ENCODE assay signal across 17 cellular contexts in the genomic region with DNA sequence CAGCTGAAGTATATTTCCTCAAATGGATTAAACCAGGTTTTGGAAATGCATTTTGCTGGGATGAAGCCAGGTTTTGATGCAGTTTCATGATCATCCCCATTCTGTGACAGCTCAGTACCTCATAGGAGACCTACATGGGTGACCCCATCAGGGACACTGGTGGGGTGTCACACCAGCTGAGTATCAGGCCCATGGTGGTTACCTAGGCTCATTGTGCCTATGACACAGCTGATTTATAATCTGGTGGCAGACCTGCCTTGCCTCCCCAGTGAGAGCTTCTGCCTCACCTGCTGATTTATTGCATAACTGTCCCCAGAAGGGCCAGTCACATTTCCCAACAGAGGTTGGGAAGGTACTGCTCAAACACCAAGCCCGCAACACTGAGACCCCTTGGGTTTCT. TPM values are rescaled to one million over a fixed set of nuclear protein-coding genes. Genes with fewer than 3 reads are reported as not detected.
DNase-seq lines count a peak whose midpoint lies in the region; ATAC-seq and TF ChIP-seq lines count a peak whose summit lies in the region.
"Had no signal": no experiment of that assay in that cellular context is flagged by ENCODE, and none has a peak within 500 bp of the region (broad histone marks: within the 10 kb centered on the region; RNA-seq: fewer than 3 reads in every experiment).

No MANE protein-coding gene starts in this region.

- H3K27ac Mint-ChIP-seq in GM23338: no peak overlapping the region
- peak overlapping the region; percentile 95 for H3K27ac Mint-ChIP-seq in dendritic cell treated with granulocyte-macrophage colony-stimulating factor and Interleukin-4, amounts not matched to agents 40 ng/mL and 50 ng/mL, for 4 days
- no peak overlapping the region for H3K27ac Mint-ChIP-seq in stimulated activated effector memory CD8-positive, alpha-beta T cell treated with anti-CD3 and anti-CD28 coated beads, Interleukin-12 subunit alpha, Interleukin-12 subunit beta, amount 100 ng/mL, for 72 hours
- H3K27ac Mint-ChIP-seq: CD4-positive, alpha-beta memory T cell had no signal

- H3K9me3 ChIP-seq in neutrophil: no peaks in the 10 kb centered on the region
- H3K9me3 ChIP-seq: BE2C had no signal

- H3K27me3 Mint-ChIP-seq in GM23338 (ENCODE audit: insufficient read depth, low read depth, poor library complexity): peaks cover 11% of the 10 kb centered on the region
- no peaks in the 10 kb centered on the region for H3K27me3 Mint-ChIP-seq in dendritic cell treated with granulocyte-macrophage colony-stimulating factor and Interleukin-4, amounts not matched to agents 40 ng/mL and 50 ng/mL, for 4 days
- H3K27me3 Mint-ChIP-seq: CD4-positive, alpha-beta memory T cell had no signal

- H3K4me3 Mint-ChIP-seq in GM23338: no peak overlapping the region
- H3K4me3 Mint-ChIP-seq in dendritic cell treated with granulocyte-macrophage colony-stimulating factor and Interleukin-4, amounts not matched to agents 40 ng/mL and 50 ng/mL, for 4 days: peak overlapping the region; percentile 78
- H3K4me3 Mint-ChIP-seq in stimulated activated effector memory CD8-positive, alpha-beta T cell treated with anti-CD3 and anti-CD28 coated beads, Interleukin-12 subunit alpha, Interleukin-12 subunit beta, amount 100 ng/mL, for 72 hours: no peak overlapping the region
- H3K4me3 Mint-ChIP-seq: CD4-positive, alpha-beta memory T cell; H9 had no signal

- no peak overlapping the region for H3K4me2 ChIP-seq in GM23338

- TF ChIP-seq CTCF in GM23338 (conservative IDR thresholded peaks at IDR 0.05; ENCODE audit: low read depth in 2 of 2) (no peak), neutrophil (IDR thresholded peaks at IDR 0.05) (no peak)

- no peaks in the 10 kb centered on the region for H3K79me2 ChIP-seq in GM23338 (replicated peaks; ENCODE audit: insufficient read depth)

- no peaks in the 10 kb centered on the region; the same call in 2 of the 3 replicates for H3K9me3 Mint-ChIP-seq in GM23338
- H3K9me3 Mint-ChIP-seq in dendritic cell treated with granulocyte-macrophage colony-stimulating factor and Interleukin-4, amounts not matched to agents 40 ng/mL and 50 ng/mL, for 4 days: no peaks in the 10 kb centered on the region
- no peaks in the 10 kb centered on the region for H3K9me3 Mint-ChIP-seq in stimulated activated effector memory CD8-positive, alpha-beta T cell treated with anti-CD3 and anti-CD28 coated beads, Interleukin-12 subunit alpha, Interleukin-12 subunit beta, amount 100 ng/mL, for 72 hours
- H3K9me3 Mint-ChIP-seq: H9 had no signal

- intact Hi-C loops in dendritic cell treated with granulocyte-macrophage colony-stimulating factor and Interleukin-4, amounts not matched to agents 40 ng/mL and 50 ng/mL, for 4 days (cut with micrococcal nuclease): loop anchor here (5.0 kb wide), 1 partner anchor 36 kb away; no protein-coding TSS in a partner anchor

- DNase-seq in GM23338 (ENCODE audit: low spot score) (no peak), DMS153 (lab: John Stamatoyannopoulos, UW) (no peak)
- DNase-seq in activated CD4-positive, alpha-beta T cell treated with anti-CD3 and anti-CD28 coated beads for 48 hours: no peak
- no peak for DNase-seq in stimulated activated effector memory CD8-positive, alpha-beta T cell treated with anti-CD3 and anti-CD28 coated beads, Interleukin-12 subunit alpha, Interleukin-12 subunit beta, amount 100 ng/mL, for 72 hours (ENCODE audit: low spot score in 2 of 2)
- DNase-seq: ACHN; BE2C; CD4-positive, alpha-beta memory T cell; DMS79 treated with DMSO at 0.1 percent for 48 hours; GF-D8; GOT3; H9; IMR-90 had no signal

- H3K4me3 ChIP-seq in GM23338 (no peak overlapping the region), neutrophil (ENCODE audit: low read depth in 1 of 2, low read length in 1 of 2) (peak overlapping the region; percentile 83 to 91)
- H3K4me3 ChIP-seq: K562 had no signal

- H2AFZ ChIP-seq in GM23338: peak overlapping the region; percentile 49; the same call in 1 of the 2 replicates

- H3K36me3 Mint-ChIP-seq in GM23338 (ENCODE audit: low read depth): no peaks in the 10 kb centered on the region
- H3K36me3 Mint-ChIP-seq in dendritic cell treated with granulocyte-macrophage colony-stimulating factor and Interleukin-4, amounts not matched to agents 40 ng/mL and 50 ng/mL, for 4 days (ENCODE audit: low read depth): peaks cover 89% of the 10 kb centered on the region
- H3K36me3 Mint-ChIP-seq in stimulated activated effector memory CD8-positive, alpha-beta T cell treated with anti-CD3 and anti-CD28 coated beads, Interleukin-12 subunit alpha, Interleukin-12 subunit beta, amount 100 ng/mL, for 72 hours: no peaks in the 10 kb centered on the region
- H3K36me3 Mint-ChIP-seq: CD4-positive, alpha-beta memory T cell had no signal

- peaks cover 16% of the 10 kb centered on the region for H3K4me1 ChIP-seq in GM23338 (ENCODE audit: insufficient read depth)
- peaks cover 77 to 96% of the 10 kb centered on the region in 2 experiments for H3K4me1 ChIP-seq in neutrophil (ENCODE audit: control insufficient read depth in 1 of 2, insufficient read depth in 1 of 2, low read depth in 1 of 2, low read length in 1 of 2)
- H3K4me1 ChIP-seq: BE2C had no signal

- H3F3A ChIP-seq in GM23338 (replicated peaks; ENCODE audit: low read depth): no peaks in the 10 kb centered on the region

- no peaks in the 10 kb centered on the region for H3K36me3 ChIP-seq in GM23338 (ENCODE audit: insufficient read depth)
- peaks cover 70% of the 10 kb centered on the region for H3K36me3 ChIP-seq in neutrophil
- H3K36me3 ChIP-seq: BE2C had no signal

- no peaks in the 10 kb centered on the region for H3K9me2 ChIP-seq in GM23338 (ENCODE audit: insufficient read depth)

- H3K27me3 ChIP-seq in GM23338 (ENCODE audit: insufficient read depth): no peaks in the 10 kb centered on the region
- no peaks in the 10 kb centered on the region for H3K27me3 ChIP-seq in neutrophil
- H3K27me3 ChIP-seq: BE2C had no signal

- peaks cover 13% of the 10 kb centered on the region for H3K4me1 Mint-ChIP-seq in GM23338
- H3K4me1 Mint-ChIP-seq in dendritic cell treated with granulocyte-macrophage colony-stimulating factor and Interleukin-4, amounts not matched to agents 40 ng/mL and 50 ng/mL, for 4 days (ENCODE audit: low read depth): peaks cover 55% of the 10 kb centered on the region
- H3K4me1 Mint-ChIP-seq in stimulated activated effector memory CD8-positive, alpha-beta T cell treated with anti-CD3 and anti-CD28 coated beads, Interleukin-12 subunit alpha, Interleukin-12 subunit beta, amount 100 ng/mL, for 72 hours: peaks cover 14% of the 10 kb centered on the region

- no peak for ATAC-seq in GM23338
- ATAC-seq in HG02885 (IDR thresholded peaks at IDR 0.05; ENCODE audit: poor library complexity, unreplicated experiment): no peak
- no peak for ATAC-seq in stimulated activated effector memory CD8-positive, alpha-beta T cell treated with anti-CD3 and anti-CD28 coated beads, Interleukin-12 subunit alpha, Interleukin-12 subunit beta, amount 100 ng/mL, for 72 hours
- ATAC-seq: K562 had no signal

- H3K27ac ChIP-seq in GM23338 (ENCODE audit: low read depth) (no peak overlapping the region; the same call in 1 of the 2 replicates), neutrophil (peak overlapping the region; percentile 100)
- H3K27ac ChIP-seq: C4-2B had no signal

- H4K20me1 ChIP-seq in GM23338 (replicated peaks; ENCODE audit: insufficient read depth): no peaks in the 10 kb centered on the region

TF ChIP-seq in GM23338, 12 proteins besides CTCF, POLR2A, EP300 and RAD21 (continues in another document):
- TF ChIP-seq, protein P1, sequence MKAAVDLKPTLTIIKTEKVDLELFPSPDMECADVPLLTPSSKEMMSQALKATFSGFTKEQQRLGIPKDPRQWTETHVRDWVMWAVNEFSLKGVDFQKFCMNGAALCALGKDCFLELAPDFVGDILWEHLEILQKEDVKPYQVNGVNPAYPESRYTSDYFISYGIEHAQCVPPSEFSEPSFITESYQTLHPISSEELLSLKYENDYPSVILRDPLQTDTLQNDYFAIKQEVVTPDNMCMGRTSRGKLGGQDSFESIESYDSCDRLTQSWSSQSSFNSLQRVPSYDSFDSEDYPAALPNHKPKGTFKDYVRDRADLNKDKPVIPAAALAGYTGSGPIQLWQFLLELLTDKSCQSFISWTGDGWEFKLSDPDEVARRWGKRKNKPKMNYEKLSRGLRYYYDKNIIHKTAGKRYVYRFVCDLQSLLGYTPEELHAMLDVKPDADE (IDR thresholded peaks at IDR 0.05): no peak
- TF ChIP-seq ZNF331 (CRISPR knock-in tag; IDR thresholded peaks at IDR 0.05; ENCODE audit: low read depth): no peak
- TF ChIP-seq, protein P2, sequence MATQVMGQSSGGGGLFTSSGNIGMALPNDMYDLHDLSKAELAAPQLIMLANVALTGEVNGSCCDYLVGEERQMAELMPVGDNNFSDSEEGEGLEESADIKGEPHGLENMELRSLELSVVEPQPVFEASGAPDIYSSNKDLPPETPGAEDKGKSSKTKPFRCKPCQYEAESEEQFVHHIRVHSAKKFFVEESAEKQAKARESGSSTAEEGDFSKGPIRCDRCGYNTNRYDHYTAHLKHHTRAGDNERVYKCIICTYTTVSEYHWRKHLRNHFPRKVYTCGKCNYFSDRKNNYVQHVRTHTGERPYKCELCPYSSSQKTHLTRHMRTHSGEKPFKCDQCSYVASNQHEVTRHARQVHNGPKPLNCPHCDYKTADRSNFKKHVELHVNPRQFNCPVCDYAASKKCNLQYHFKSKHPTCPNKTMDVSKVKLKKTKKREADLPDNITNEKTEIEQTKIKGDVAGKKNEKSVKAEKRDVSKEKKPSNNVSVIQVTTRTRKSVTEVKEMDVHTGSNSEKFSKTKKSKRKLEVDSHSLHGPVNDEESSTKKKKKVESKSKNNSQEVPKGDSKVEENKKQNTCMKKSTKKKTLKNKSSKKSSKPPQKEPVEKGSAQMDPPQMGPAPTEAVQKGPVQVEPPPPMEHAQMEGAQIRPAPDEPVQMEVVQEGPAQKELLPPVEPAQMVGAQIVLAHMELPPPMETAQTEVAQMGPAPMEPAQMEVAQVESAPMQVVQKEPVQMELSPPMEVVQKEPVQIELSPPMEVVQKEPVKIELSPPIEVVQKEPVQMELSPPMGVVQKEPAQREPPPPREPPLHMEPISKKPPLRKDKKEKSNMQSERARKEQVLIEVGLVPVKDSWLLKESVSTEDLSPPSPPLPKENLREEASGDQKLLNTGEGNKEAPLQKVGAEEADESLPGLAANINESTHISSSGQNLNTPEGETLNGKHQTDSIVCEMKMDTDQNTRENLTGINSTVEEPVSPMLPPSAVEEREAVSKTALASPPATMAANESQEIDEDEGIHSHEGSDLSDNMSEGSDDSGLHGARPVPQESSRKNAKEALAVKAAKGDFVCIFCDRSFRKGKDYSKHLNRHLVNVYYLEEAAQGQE (IDR thresholded peaks at IDR 0.05; ENCODE audit: unreplicated experiment): no peak

RNA-seq across cellular contexts. Expression of a gene that starts 3.8 kb away (rescaled TPM):
- not detected in 2 replicates for total RNA-seq in GM23338 (2014; rRNA removed; shearing (Covaris generic))
- polyA plus RNA-seq in GM23338 (2016; fragmentation: Nextera tagmentation; extraction: Ambion mirVana): 0.45 TPM in 1 of 2 replicates, not detected in the other
- total RNA-seq: H9 had no signal

RNA-seq across cellular contexts. Expression of a gene that starts 49.1 kb away (rescaled TPM):
- 75.4 and 90.8 TPM in 2 replicates for total RNA-seq in GM23338 (2014; rRNA removed; shearing (Covaris generic))
- 95.9 and 98.9 TPM in 2 replicates for polyA plus RNA-seq in GM23338 (2016; fragmentation: Nextera tagmentation; extraction: Ambion mirVana)
